ENCODE assay signal across 8 cellular contexts in genomic region chr5:140362875-140363630, GRCh38. TPM values are rescaled to one million over a fixed set of nuclear protein-coding genes. Genes with fewer than 3 reads are reported as not detected.
DNase-seq lines count a peak whose midpoint lies in the region; ATAC-seq and TF ChIP-seq lines count a peak whose summit lies in the region.

No MANE protein-coding gene starts in this region.

- in situ Hi-C loops in Caki2 (cut with HindIII; ENCODE audit: low pct_unique_long_range_greater_than_20kb, low sequenced_read_pairs): no loop called here

- peak; percentile 85 for ATAC-seq in GM19467 (IDR thresholded peaks at IDR 0.05; ENCODE audit: unreplicated experiment)
- ATAC-seq in SK-N-SH treated with all-trans-retinoic acid at 6 μM for 48 hours: peak; percentile 89

- intact Hi-C loops in cardiac septum (cut with DNase I) (no loop called here), posterior vena cava (cut with DNase I) (no loop called here)

- DNase-seq in Caki2 (ENCODE audit: low read depth): peak; percentile 51
- DNase-seq in HT-29 (ENCODE audit: low spot score): peak; percentile 92
- peak; percentile 85 for DNase-seq in activated naive CD4-positive, alpha-beta T cell treated with anti-CD3 and anti-CD28 coated beads, Interleukin-2, amount 50 U/mL, for 16 hours
- peak; percentile 92 for DNase-seq in cardiac septum (ENCODE audit: low spot score)
- DNase-seq in posterior vena cava (ENCODE audit: low spot score): peak; percentile 93
- peak; percentile 81 for DNase-seq in ureter (ENCODE audit: low spot score)

TF ChIP-seq in SK-N-SH treated with all-trans-retinoic acid at 6 μM for 48 hours, 23 proteins besides CTCF, POLR2A, EP300 and RAD21:
- no peak for TF ChIP-seq PPARA (CRISPR knock-in tag; IDR thresholded peaks at IDR 0.05; ENCODE audit: borderline replicate concordance)
- TF ChIP-seq ISL1 (CRISPR knock-in tag; IDR thresholded peaks at IDR 0.05): no peak
- TF ChIP-seq GLIS3 (CRISPR knock-in tag; IDR thresholded peaks at IDR 0.05): no peak
- TF ChIP-seq TOX (CRISPR knock-in tag; IDR thresholded peaks at IDR 0.05; ENCODE audit: borderline replicate concordance): no peak
- TF ChIP-seq, protein P1, sequence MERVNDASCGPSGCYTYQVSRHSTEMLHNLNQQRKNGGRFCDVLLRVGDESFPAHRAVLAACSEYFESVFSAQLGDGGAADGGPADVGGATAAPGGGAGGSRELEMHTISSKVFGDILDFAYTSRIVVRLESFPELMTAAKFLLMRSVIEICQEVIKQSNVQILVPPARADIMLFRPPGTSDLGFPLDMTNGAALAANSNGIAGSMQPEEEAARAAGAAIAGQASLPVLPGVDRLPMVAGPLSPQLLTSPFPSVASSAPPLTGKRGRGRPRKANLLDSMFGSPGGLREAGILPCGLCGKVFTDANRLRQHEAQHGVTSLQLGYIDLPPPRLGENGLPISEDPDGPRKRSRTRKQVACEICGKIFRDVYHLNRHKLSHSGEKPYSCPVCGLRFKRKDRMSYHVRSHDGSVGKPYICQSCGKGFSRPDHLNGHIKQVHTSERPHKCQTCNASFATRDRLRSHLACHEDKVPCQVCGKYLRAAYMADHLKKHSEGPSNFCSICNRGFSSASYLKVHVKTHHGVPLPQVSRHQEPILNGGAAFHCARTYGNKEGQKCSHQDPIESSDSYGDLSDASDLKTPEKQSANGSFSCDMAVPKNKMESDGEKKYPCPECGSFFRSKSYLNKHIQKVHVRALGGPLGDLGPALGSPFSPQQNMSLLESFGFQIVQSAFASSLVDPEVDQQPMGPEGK (CRISPR knock-in tag; IDR thresholded peaks at IDR 0.05; ENCODE audit: borderline replicate concordance): no peak
- no peak for TF ChIP-seq ZNF8 (CRISPR knock-in tag; IDR thresholded peaks at IDR 0.05)
- no peak for TF ChIP-seq ARNTL (CRISPR knock-in tag; IDR thresholded peaks at IDR 0.05; ENCODE audit: borderline replicate concordance, low read depth)
- TF ChIP-seq, protein P2, sequence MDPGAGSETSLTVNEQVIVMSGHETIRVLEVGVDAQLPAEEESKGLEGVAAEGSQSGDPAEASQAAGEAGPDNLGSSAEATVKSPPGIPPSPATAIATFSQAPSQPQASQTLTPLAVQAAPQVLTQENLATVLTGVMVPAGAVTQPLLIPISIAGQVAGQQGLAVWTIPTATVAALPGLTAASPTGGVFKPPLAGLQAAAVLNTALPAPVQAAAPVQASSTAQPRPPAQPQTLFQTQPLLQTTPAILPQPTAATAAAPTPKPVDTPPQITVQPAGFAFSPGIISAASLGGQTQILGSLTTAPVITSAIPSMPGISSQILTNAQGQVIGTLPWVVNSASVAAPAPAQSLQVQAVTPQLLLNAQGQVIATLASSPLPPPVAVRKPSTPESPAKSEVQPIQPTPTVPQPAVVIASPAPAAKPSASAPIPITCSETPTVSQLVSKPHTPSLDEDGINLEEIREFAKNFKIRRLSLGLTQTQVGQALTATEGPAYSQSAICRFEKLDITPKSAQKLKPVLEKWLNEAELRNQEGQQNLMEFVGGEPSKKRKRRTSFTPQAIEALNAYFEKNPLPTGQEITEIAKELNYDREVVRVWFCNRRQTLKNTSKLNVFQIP (CRISPR knock-in tag; IDR thresholded peaks at IDR 0.05; ENCODE audit: borderline replicate concordance, low read depth): no peak
- TF ChIP-seq, protein P3, sequence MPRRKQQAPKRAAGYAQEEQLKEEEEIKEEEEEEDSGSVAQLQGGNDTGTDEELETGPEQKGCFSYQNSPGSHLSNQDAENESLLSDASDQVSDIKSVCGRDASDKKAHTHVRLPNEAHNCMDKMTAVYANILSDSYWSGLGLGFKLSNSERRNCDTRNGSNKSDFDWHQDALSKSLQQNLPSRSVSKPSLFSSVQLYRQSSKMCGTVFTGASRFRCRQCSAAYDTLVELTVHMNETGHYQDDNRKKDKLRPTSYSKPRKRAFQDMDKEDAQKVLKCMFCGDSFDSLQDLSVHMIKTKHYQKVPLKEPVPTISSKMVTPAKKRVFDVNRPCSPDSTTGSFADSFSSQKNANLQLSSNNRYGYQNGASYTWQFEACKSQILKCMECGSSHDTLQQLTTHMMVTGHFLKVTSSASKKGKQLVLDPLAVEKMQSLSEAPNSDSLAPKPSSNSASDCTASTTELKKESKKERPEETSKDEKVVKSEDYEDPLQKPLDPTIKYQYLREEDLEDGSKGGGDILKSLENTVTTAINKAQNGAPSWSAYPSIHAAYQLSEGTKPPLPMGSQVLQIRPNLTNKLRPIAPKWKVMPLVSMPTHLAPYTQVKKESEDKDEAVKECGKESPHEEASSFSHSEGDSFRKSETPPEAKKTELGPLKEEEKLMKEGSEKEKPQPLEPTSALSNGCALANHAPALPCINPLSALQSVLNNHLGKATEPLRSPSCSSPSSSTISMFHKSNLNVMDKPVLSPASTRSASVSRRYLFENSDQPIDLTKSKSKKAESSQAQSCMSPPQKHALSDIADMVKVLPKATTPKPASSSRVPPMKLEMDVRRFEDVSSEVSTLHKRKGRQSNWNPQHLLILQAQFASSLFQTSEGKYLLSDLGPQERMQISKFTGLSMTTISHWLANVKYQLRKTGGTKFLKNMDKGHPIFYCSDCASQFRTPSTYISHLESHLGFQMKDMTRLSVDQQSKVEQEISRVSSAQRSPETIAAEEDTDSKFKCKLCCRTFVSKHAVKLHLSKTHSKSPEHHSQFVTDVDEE (CRISPR knock-in tag; IDR thresholded peaks at IDR 0.05): no peak

RNA-seq across cellular contexts. Expression of gene SLC4A9, which starts 3.1 kb away (rescaled TPM):
- not detected in 2 replicates for total RNA-seq in Caki2 (2014; rRNA removed; shearing (Covaris generic); ENCODE audit: low replicate concordance)
- total RNA-seq in HT-29 (2014; rRNA removed; shearing (Covaris generic)): 0.08 and 0.86 TPM in 2 replicates
- total RNA-seq in cardiac septum (0.19 TPM), posterior vena cava (not detected), ureter (0.13 TPM)

RNA-seq across cellular contexts. Expression of gene HBEGF, which starts 16.6 kb away (rescaled TPM):
- total RNA-seq in Caki2 (2014; rRNA removed; shearing (Covaris generic); ENCODE audit: low replicate concordance): 1.8 and 5.8 TPM in 2 replicates
- 40.9 and 46.3 TPM in 2 replicates for total RNA-seq in HT-29 (2014; rRNA removed; shearing (Covaris generic))
- total RNA-seq in cardiac septum (73.9 TPM), posterior vena cava (1 to 10 TPM; 6.9 to 9.5 TPM), ureter (5.6 TPM)

RNA-seq across cellular contexts. Expression of gene ANKHD1, which starts 38.6 kb away (rescaled TPM):
- 43.9 and 53.4 TPM in 2 replicates for total RNA-seq in Caki2 (2014; rRNA removed; shearing (Covaris generic); ENCODE audit: low replicate concordance)
- total RNA-seq in HT-29 (2014; rRNA removed; shearing (Covaris generic)): 68.9 and 74.6 TPM in 2 replicates
- total RNA-seq in cardiac septum (73.0 TPM), posterior vena cava (10 to 100 TPM; 90.8 to 93.2 TPM), ureter (201 TPM)

Comparison
In these comparisons a context has a peak if more than half of its experiments do, and no peak if none do; other contexts are left out.
1. Peak in every context shown above with its lines: DNase-seq and ATAC-seq.